Comparison of ENCODE assay signal across 33 cellular contexts in the genomic region with DNA sequence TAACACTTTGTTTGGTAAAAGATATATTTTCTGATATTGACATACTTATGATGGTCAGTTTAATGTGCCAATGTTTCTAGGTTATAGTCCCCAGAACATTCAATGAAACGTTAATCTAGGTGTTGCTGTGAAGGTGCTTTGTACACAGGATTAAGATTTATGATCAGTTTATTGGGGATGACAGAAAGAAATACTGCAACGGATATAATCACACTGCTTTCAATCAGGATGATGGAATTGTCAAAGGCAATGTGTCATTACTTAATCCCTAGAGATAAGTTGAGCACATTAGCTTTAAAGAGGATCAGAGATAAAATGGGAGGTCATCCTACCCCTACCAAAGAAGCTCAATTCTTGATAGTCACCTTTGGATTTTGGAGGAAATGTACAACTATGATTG. TPM values are rescaled to one million over a fixed set of nuclear protein-coding genes. Genes with fewer than 3 reads are reported as not detected.
"Had no signal": no experiment of that assay in that cellular context is flagged by ENCODE, and none has a peak within 500 bp of the region (broad histone marks: within the 10 kb centered on the region; RNA-seq: fewer than 3 reads in every experiment).

No MANE protein-coding gene starts in this region.

- H3K4me1 ChIP-seq: colonic mucosa, esophagus squamous epithelium, gastrocnemius medialis, lower lobe of right lung had no signal

- H3K4me3 ChIP-seq: colonic mucosa, esophagus squamous epithelium, gastrocnemius medialis, heart right ventricle, left lung, lower lobe of right lung, mucosa of descending colon had no signal

- FAIRE-seq: islet of Langerhans had no signal

- H3K27me3 ChIP-seq: colonic mucosa, gastrocnemius medialis had no signal

- H3K27ac Mint-ChIP-seq: dendritic cell treated with granulocyte-macrophage colony-stimulating factor and Interleukin-4, amounts not matched to agents 40 ng/mL and 50 ng/mL, for 4 days; effector memory CD8-positive, alpha-beta T cell; mesothelial cell of epicardium; naive B cell had no signal

- H3K27me3 Mint-ChIP-seq: dendritic cell treated with granulocyte-macrophage colony-stimulating factor and Interleukin-4, amounts not matched to agents 40 ng/mL and 50 ng/mL, for 4 days had no signal

- DNase-seq: colonic mucosa; cortex of kidney; effector CD8-positive, alpha-beta T cell; effector memory CD8-positive, alpha-beta T cell; erythroblast; esophagus squamous epithelium; foreskin fibroblast; foreskin melanocyte; gastrocnemius medialis; glutamatergic neuron; head of caudate nucleus; heart right ventricle; hippocampal formation; left cardiac atrium; left lung; left ventricle myocardium superior; lower lobe of right lung; mesenchymal stem cell; mucosa of descending colon; naive B cell had no signal

- H3K27ac ChIP-seq: colonic mucosa, epithelial cell of prostate, esophagus squamous epithelium, gastrocnemius medialis, heart right ventricle, left lung, lower lobe of right lung had no signal

- H3K36me3 ChIP-seq: colonic mucosa, esophagus squamous epithelium, gastrocnemius medialis, heart right ventricle, left lung, lower lobe of right lung had no signal

- H3K4me1 Mint-ChIP-seq: mesothelial cell of epicardium had no signal

- H3K9me3 Mint-ChIP-seq: effector memory CD8-positive, alpha-beta T cell had no signal

- H3K4me3 Mint-ChIP-seq: dendritic cell treated with granulocyte-macrophage colony-stimulating factor and Interleukin-4, amounts not matched to agents 40 ng/mL and 50 ng/mL, for 4 days; effector memory CD8-positive, alpha-beta T cell; mesothelial cell of epicardium; naive B cell had no signal

- H3K9me3 ChIP-seq: colonic mucosa, lower lobe of right lung, mucosa of descending colon had no signal

RNA-seq across cellular contexts. Expression of a gene that starts 12.4 kb away (rescaled TPM):
- total RNA-seq: dermis microvascular lymphatic vessel endothelial cell, esophagus mucosa, gastrocnemius medialis, glomerular endothelial cell, kidney epithelial cell, left ventricle myocardium superior, lung microvascular endothelial cell, mesothelial cell of epicardium, myocyte had no signal
- polyA plus RNA-seq: keratinocyte had no signal

RNA-seq across cellular contexts. Expression of a gene that starts 17.5 kb away (rescaled TPM):
- total RNA-seq: dermis microvascular lymphatic vessel endothelial cell, glomerular endothelial cell, kidney epithelial cell, lung microvascular endothelial cell, mesothelial cell of epicardium, myocyte had no signal
- polyA plus RNA-seq: heart right ventricle, keratinocyte had no signal

RNA-seq across cellular contexts. Expression of a gene that starts 35.6 kb away (rescaled TPM):
- total RNA-seq: colonic mucosa, dermis microvascular lymphatic vessel endothelial cell, esophagus mucosa, esophagus squamous epithelium, gastrocnemius medialis, glomerular endothelial cell, heart right ventricle, kidney epithelial cell, left cardiac atrium, left lung, left ventricle myocardium superior, lower leg skin, lower lobe of right lung, lung microvascular endothelial cell, mesenteric fat pad, mesothelial cell of epicardium, myocyte had no signal
- polyA plus RNA-seq: heart right ventricle, keratinocyte had no signal

RNA-seq across cellular contexts. Expression of a gene that starts 55.7 kb away (rescaled TPM):
- total RNA-seq: dermis microvascular lymphatic vessel endothelial cell, esophagus mucosa, glomerular endothelial cell, kidney epithelial cell, lung microvascular endothelial cell, mesothelial cell of epicardium, myocyte had no signal
- polyA plus RNA-seq: heart right ventricle, keratinocyte had no signal
